In the genomic region with DNA sequence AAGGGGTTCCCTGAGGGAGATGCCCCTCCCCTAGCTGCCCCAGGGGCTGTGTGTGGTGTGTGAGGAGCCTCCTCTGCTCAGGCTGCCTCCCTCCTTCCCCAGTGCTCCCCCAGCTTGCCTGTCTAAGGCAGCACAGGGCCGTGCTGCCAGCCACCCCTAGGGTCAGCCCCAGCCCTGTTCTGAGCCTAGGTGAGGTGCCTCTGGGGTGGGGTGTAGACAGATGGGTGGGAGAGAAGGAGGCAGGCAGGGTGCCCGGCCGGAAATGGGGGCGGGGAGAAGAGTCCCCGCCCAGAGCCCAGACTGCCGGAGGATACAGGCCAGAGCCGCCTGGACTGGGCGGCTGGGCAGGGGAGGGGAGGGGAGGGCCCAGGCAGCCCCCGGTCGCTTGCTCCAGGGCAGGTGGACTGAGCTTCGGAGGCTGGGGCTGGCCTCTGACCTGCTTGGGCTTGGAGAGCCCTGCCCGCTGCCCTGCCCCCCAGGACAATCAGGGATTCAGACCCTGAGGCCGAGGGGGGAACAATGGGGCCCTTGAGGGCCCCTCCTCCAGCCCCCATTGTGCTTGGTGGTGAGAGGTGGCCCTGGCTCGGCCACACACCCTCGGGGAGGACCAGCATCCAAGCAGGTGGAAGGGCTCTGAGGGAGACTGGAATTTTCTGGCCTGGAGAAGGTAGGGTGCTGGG, we compare ENCODE assay signal across 9 cellular contexts. TPM values are rescaled to one million over a fixed set of nuclear protein-coding genes. Genes with fewer than 3 reads are reported as not detected.
DNase-seq lines count a peak whose midpoint lies in the region; ATAC-seq and TF ChIP-seq lines count a peak whose summit lies in the region.
"Had no signal": no experiment of that assay in that cellular context is flagged by ENCODE, and none has a peak within 500 bp of the region (broad histone marks: within the 10 kb centered on the region; RNA-seq: fewer than 3 reads in every experiment).

GJC2 (plus strand) TSS at position 590 of the 680 bp plus-strand sequence. CDS start 7,829 bp downstream, outside the sequence.

- TF ChIP-seq CTCF in WERI-Rb-1 (IDR thresholded peaks at IDR 0.05; ENCODE audit: low read depth, low read length) (no peak), ovary (IDR thresholded peaks at IDR 0.05) (no peak)

- peak within 1 kb of the TSS; percentile 32 to 70 (median 58); a peak in 21 of 22 replicates for H3K9ac ChIP-seq in BLaER1 treated with 17β-estradiol and CSF1 and Interleukin-3, amounts not matched to agents 10 nM and 100 nM

- peak within 1 kb of the TSS in 2 of 10 experiments; percentile 34 to 38; a peak in 2 of 20 replicates for H3K4me3 ChIP-seq in BLaER1 treated with 17β-estradiol and CSF1 and Interleukin-3, amounts not matched to agents 10 nM and 100 nM
- H3K4me3 ChIP-seq in WERI-Rb-1 (ENCODE audit: low read depth, low read length), result peak within 1 kb of the TSS; percentile 52
- peak within 1 kb of the TSS; percentile 29 for H3K4me3 ChIP-seq in ovary

- H3K27ac ChIP-seq in BLaER1 treated with 17β-estradiol and CSF1 and Interleukin-3, amounts not matched to agents 10 nM and 100 nM, result peak within 1 kb of the TSS in 10 of 11 experiments; percentile 21 to 72 (median 54); a peak in 17 of 22 replicates
- H3K27ac ChIP-seq in WERI-Rb-1, result peak within 1 kb of the TSS; percentile 82
- peak within 1 kb of the TSS; percentile 97 to 99 for H3K27ac ChIP-seq in ovary

- peaks cover 55 to 86% (median 74%) of the 10 kb centered on the region in 10 experiments for H3K4me1 ChIP-seq in BLaER1 treated with 17β-estradiol and CSF1 and Interleukin-3, amounts not matched to agents 10 nM and 100 nM
- peaks cover 25% of the 10 kb centered on the region for H3K4me1 ChIP-seq in ovary (ENCODE audit: insufficient read depth)

- intact Hi-C loops in cardiac septum (cut with DNase I) (loop anchor here (2.0 kb wide), 1 partner anchor 13 kb away; no protein-coding TSS in a partner anchor), ovary (cut with DNase I) (no loop called here)

- H3K36me3 ChIP-seq in BLaER1 treated with 17β-estradiol and CSF1 and Interleukin-3, amounts not matched to agents 10 nM and 100 nM, result peaks cover 29 to 64% (median 53%) of the 10 kb centered on the region in 11 experiments
- peaks cover 5% of the 10 kb centered on the region for H3K36me3 ChIP-seq in WERI-Rb-1
- H3K36me3 ChIP-seq in ovary, result no peaks in the 10 kb centered on the region

- H3K4me2 ChIP-seq in BLaER1 treated with 17β-estradiol and CSF1 and Interleukin-3, amounts not matched to agents 10 nM and 100 nM, result peak within 1 kb of the TSS; percentile 52 to 91 (median 75)

- no peak for TF ChIP-seq POLR2A in ovary (IDR thresholded peaks at IDR 0.05)

- 14 to 19% (median 16%) methylated on average over 11 to 15 of the region's 15 CpGs for WGBS in ovary, 3 donors

- ATAC-seq in GM18868 (IDR thresholded peaks at IDR 0.05; ENCODE audit: unreplicated experiment), result no peak

- no peaks in the 10 kb centered on the region for H3K27me3 ChIP-seq in BLaER1 treated with 17β-estradiol and CSF1 and Interleukin-3, amounts not matched to agents 10 nM and 100 nM
- H3K27me3 ChIP-seq in WERI-Rb-1 (ENCODE audit: insufficient read depth, low read depth, severe bottlenecking) (no peaks in the 10 kb centered on the region), ovary (no peaks in the 10 kb centered on the region)

- peaks cover 53 to 97% (median 85%) of the 10 kb centered on the region in 11 experiments for H4K20me1 ChIP-seq in BLaER1 treated with 17β-estradiol and CSF1 and Interleukin-3, amounts not matched to agents 10 nM and 100 nM

- no peak for TF ChIP-seq EP300 in ovary (IDR thresholded peaks at IDR 0.05)

- H3K9me3 ChIP-seq in BLaER1 treated with 17β-estradiol and CSF1 and Interleukin-3, amounts not matched to agents 10 nM and 100 nM (replicated peaks in 1 of 11), result no peaks in the 10 kb centered on the region
- H3K9me3 ChIP-seq in WERI-Rb-1 (ENCODE audit: severe bottlenecking), result no peaks in the 10 kb centered on the region
- no peaks in the 10 kb centered on the region for H3K9me3 ChIP-seq in ovary

- peak; percentile 71 for DNase-seq in WERI-Rb-1
- DNase-seq in cardiac septum (ENCODE audit: low spot score), result peak; percentile 78
- DNase-seq in ovary, result peak; percentile 79 to 84 (median 82)
- no peak for DNase-seq in NCI-H510A (lab: John Stamatoyannopoulos, UW)
- no peak for DNase-seq in activated gamma-delta T cell treated with Interleukin-2 at 50 U/mL for 16 hours
- DNase-seq in stimulated activated naive CD4-positive, alpha-beta T cell (lab: John Stamatoyannopoulos, UW), result no peak
- DNase-seq: GDM1 had no signal

RNA-seq across cellular contexts. Expression of gene GJC2, which starts in this region (rescaled TPM):
- 1.6 TPM for total RNA-seq in cardiac septum
- 10 to 100 TPM in 2 of 7 donors, 1 to 10 TPM in 5; 2.2 to 12.6 (median 8.0) TPM for total RNA-seq in ovary
- 1 to 10 TPM in 1 of 2 donors, under 1 TPM in 1; 0.18 to 2.3 TPM for polyA plus RNA-seq in ovary

Comparison
In these comparisons a context has a peak if more than half of its experiments do, and no peak if none do; other contexts are left out.
1. DNase-seq: peak in WERI-Rb-1 (single experiment), cardiac septum (single experiment) and ovary (5 of 5); none in NCI-H510A (single experiment), activated gamma-delta T cell treated with Interleukin-2 at 50 U/mL for 16 hours (single experiment) and stimulated activated naive CD4-positive, alpha-beta T cell (0 of 6).
2. Peak in every context shown above with its lines, with median percentiles within 50 percentile points of each other: H3K27ac ChIP-seq.